8 cellular contexts compared by ENCODE assay signal in genomic region chr1:53860967-53861411, GRCh38. TPM values are rescaled to one million over a fixed set of nuclear protein-coding genes. Genes with fewer than 3 reads are reported as not detected.
DNase-seq lines count a peak whose midpoint lies in the region; ATAC-seq and TF ChIP-seq lines count a peak whose summit lies in the region.

No MANE protein-coding gene starts in this region.

- TF ChIP-seq CTCF in activated CD8-positive, alpha-beta T cell treated with anti-CD3 and anti-CD28 coated beads for 36 hours (IDR thresholded peaks at IDR 0.05), result peak; percentile 95
- peak in 5 of 6 experiments; percentile 46 to 76 (median 70) for TF ChIP-seq CTCF in esophagus squamous epithelium (IDR thresholded peaks at IDR 0.05)
- peak; percentile 83 for TF ChIP-seq CTCF in nephron progenitor cell (IDR thresholded peaks at IDR 0.05)

- peaks cover 4% of the 10 kb centered on the region for H3K4me1 Mint-ChIP-seq in activated CD8-positive, alpha-beta T cell treated with anti-CD3 and anti-CD28 coated beads for 36 hours (ENCODE audit: low read depth)
- peaks cover 10% of the 10 kb centered on the region for H3K4me1 Mint-ChIP-seq in nephron progenitor cell

- H3K9me3 Mint-ChIP-seq in activated CD8-positive, alpha-beta T cell treated with anti-CD3 and anti-CD28 coated beads for 36 hours, result no peaks in the 10 kb centered on the region
- no peaks in the 10 kb centered on the region for H3K9me3 Mint-ChIP-seq in nephron progenitor cell

- peaks cover 0 to 4% (median 0%) of the 10 kb centered on the region in 3 donors for H3K4me1 ChIP-seq in esophagus squamous epithelium

- no peaks in the 10 kb centered on the region for H3K9me3 ChIP-seq in esophagus squamous epithelium

- H3K27ac ChIP-seq in esophagus squamous epithelium, result no peak overlapping the region

- no peak overlapping the region for H3K27ac Mint-ChIP-seq in activated CD8-positive, alpha-beta T cell treated with anti-CD3 and anti-CD28 coated beads for 36 hours
- H3K27ac Mint-ChIP-seq in nephron progenitor cell, result no peak overlapping the region

- peak; percentile 50 for ATAC-seq in HG02852 (IDR thresholded peaks at IDR 0.05; ENCODE audit: unreplicated experiment)
- peak; percentile 80 for ATAC-seq in activated CD8-positive, alpha-beta T cell treated with anti-CD3 and anti-CD28 coated beads for 36 hours
- ATAC-seq in GM21367 (IDR thresholded peaks at IDR 0.05; ENCODE audit: unreplicated experiment), result no peak
- ATAC-seq in HG03571 (IDR thresholded peaks at IDR 0.05; ENCODE audit: unreplicated experiment), result no peak

- H3K36me3 Mint-ChIP-seq in activated CD8-positive, alpha-beta T cell treated with anti-CD3 and anti-CD28 coated beads for 36 hours (ENCODE audit: low read depth), result peaks cover 11% of the 10 kb centered on the region
- peaks cover 21% of the 10 kb centered on the region for H3K36me3 Mint-ChIP-seq in nephron progenitor cell (ENCODE audit: low read depth)

- DNase-seq in DMS 273 treated with DMSO at 0.1 percent for 48 hours (lab: John Stamatoyannopoulos, UW) (peak; percentile 29), NCI-H69 (lab: John Stamatoyannopoulos, UW) (peak; percentile 69), esophagus squamous epithelium (lab: John Stamatoyannopoulos, UW) (no peak), nephron progenitor cell (peak; percentile 45)
- peak; percentile 60 for DNase-seq in activated CD8-positive, alpha-beta T cell treated with anti-CD3 and anti-CD28 coated beads for 36 hours

- no peaks in the 10 kb centered on the region for H3K27me3 ChIP-seq in esophagus squamous epithelium

- H3K4me3 Mint-ChIP-seq in activated CD8-positive, alpha-beta T cell treated with anti-CD3 and anti-CD28 coated beads for 36 hours, result no peak overlapping the region
- no peak overlapping the region for H3K4me3 Mint-ChIP-seq in nephron progenitor cell

- TF ChIP-seq POLR2A in esophagus squamous epithelium (IDR thresholded peaks at IDR 0.05), result no peak

- H3K36me3 ChIP-seq in esophagus squamous epithelium, result peaks cover 3 to 81% (median 7%) of the 10 kb centered on the region in 3 donors

- intact Hi-C loops in activated CD8-positive, alpha-beta T cell treated with anti-CD3 and anti-CD28 coated beads for 36 hours (cut with micrococcal nuclease), result loop anchor here (5.0 kb wide), 1 partner anchor 96 kb away; no protein-coding TSS in a partner anchor
- intact Hi-C loops in esophagus squamous epithelium (cut with DNase I), result no loop called here

- H3K27me3 Mint-ChIP-seq in activated CD8-positive, alpha-beta T cell treated with anti-CD3 and anti-CD28 coated beads for 36 hours, result no peaks in the 10 kb centered on the region
- no peaks in the 10 kb centered on the region for H3K27me3 Mint-ChIP-seq in nephron progenitor cell (ENCODE audit: low read depth, poor library complexity)

- no peak overlapping the region for H3K4me3 ChIP-seq in esophagus squamous epithelium

- CTCF ChIA-PET in activated CD8-positive, alpha-beta T cell treated with anti-CD3 and anti-CD28 coated beads for 36 hours (lab: Charles Lee), result interaction anchor here (0.8 to 10.7 kb wide), 54 partner anchors 9 to 248 kb away, joined by 3 to 146 read pairs (median 5); partner anchors contain the start of genes IFT25, LDLRAD1, LRRC42 and NDC1

- POLR2A ChIA-PET in activated CD8-positive, alpha-beta T cell treated with anti-CD3 and anti-CD28 coated beads for 36 hours (lab: Charles Lee), result interaction anchor here (0.8 to 1.0 kb wide), 3 partner anchors 12 to 87 kb away, joined by 3 to 4 read pairs (median 3); partner anchors contain the start of gene NDC1

RNA-seq across cellular contexts. Expression of gene NDC1, which starts 22.9 kb away (rescaled TPM):
- total RNA-seq in activated CD8-positive, alpha-beta T cell treated with anti-CD3 and anti-CD28 coated beads for 36 hours, result 10 to 100 TPM; 39.6 to 43.9 TPM
- 10 to 100 TPM in 3 of 4 donors, 1 to 10 TPM in 1; 7.2 to 29.1 (median 21.0) TPM for total RNA-seq in esophagus squamous epithelium

RNA-seq across cellular contexts. Expression of gene YIPF1, which starts 28.6 kb away (rescaled TPM):
- total RNA-seq in activated CD8-positive, alpha-beta T cell treated with anti-CD3 and anti-CD28 coated beads for 36 hours, result 10 to 100 TPM; 13.2 to 15.6 TPM
- 10 to 100 TPM; 15.8 to 25.3 (median 17.0) TPM for total RNA-seq in esophagus squamous epithelium

RNA-seq across cellular contexts. Expression of gene DIO1, which starts 33.0 kb away (rescaled TPM):
- total RNA-seq in activated CD8-positive, alpha-beta T cell treated with anti-CD3 and anti-CD28 coated beads for 36 hours, result not detected
- not detected for total RNA-seq in esophagus squamous epithelium

Comparison
In these comparisons a context has a peak if more than half of its experiments do, and no peak if none do; other contexts are left out.
1. ATAC-seq: peak in HG02852 (single experiment) and activated CD8-positive, alpha-beta T cell treated with anti-CD3 and anti-CD28 coated beads for 36 hours (single experiment); none in GM21367 (single experiment) and HG03571 (single experiment).
2. Peak in every context shown above with its lines, with median percentiles within 50 percentile points of each other: CTCF ChIP-seq.